Comparison of ENCODE assay signal across 8 cellular contexts in genomic region chr2:231530099-231531085, GRCh38. TPM values are rescaled to one million over a fixed set of nuclear protein-coding genes. Genes with fewer than 3 reads are reported as not detected.
DNase-seq lines count a peak whose midpoint lies in the region; ATAC-seq and TF ChIP-seq lines count a peak whose summit lies in the region.

Gene NMUR1 (minus strand): TSS chr2:231530445. CDS start chr2:231530361, 84 bp downstream.

- intact Hi-C loops in colonic mucosa (cut with DNase I) = no loop called here

- H3K4me3 ChIP-seq in colonic mucosa (peak within 1 kb of the TSS; percentile 37), mesenchymal stem cell (ENCODE audit: insufficient read depth in 1 of 2, low read depth in 1 of 2, low read length in 2 of 2) (no peak within 1 kb of the TSS)

- no peak within 1 kb of the TSS for H2BK120ac ChIP-seq in mesenchymal stem cell (ENCODE audit: low read depth, low read length)

- H2AK5ac ChIP-seq in mesenchymal stem cell (ENCODE audit: low read length, severe bottlenecking) = no peak within 1 kb of the TSS

- H3K4ac ChIP-seq in mesenchymal stem cell (ENCODE audit: low read depth in 1 of 2, low read length in 2 of 2) = no peak within 1 kb of the TSS

- peak within 1 kb of the TSS in 1 of 2 experiments; percentile 43 for H3K23ac ChIP-seq in mesenchymal stem cell (ENCODE audit: low read length in 2 of 2)

- H2BK5ac ChIP-seq in mesenchymal stem cell (ENCODE audit: low read depth, low read length, poor library complexity, severe bottlenecking) = no peak within 1 kb of the TSS

- H3K27ac ChIP-seq in colonic mucosa (no peak within 1 kb of the TSS), mesenchymal stem cell (ENCODE audit: low read length, poor library complexity, severe bottlenecking) (no peak within 1 kb of the TSS)

- H2BK15ac ChIP-seq in mesenchymal stem cell (ENCODE audit: low read depth, poor library complexity, severe bottlenecking) = no peak within 1 kb of the TSS

- H2BK12ac ChIP-seq in mesenchymal stem cell (ENCODE audit: low read length in 2 of 2) = peak within 1 kb of the TSS in 1 of 2 experiments; percentile 45

- peaks cover 3% of the 10 kb centered on the region for H3K4me1 ChIP-seq in colonic mucosa
- peaks cover 10% of the 10 kb centered on the region for H3K4me1 ChIP-seq in mesenchymal stem cell (ENCODE audit: control insufficient read depth, insufficient read depth, low read depth, low read length)

- H3K18ac ChIP-seq in mesenchymal stem cell (ENCODE audit: low read depth in 1 of 2, low read length in 2 of 2) = peak within 1 kb of the TSS in 1 of 2 experiments; percentile 49

- H3K9me3 ChIP-seq in colonic mucosa (no peaks in the 10 kb centered on the region), mesenchymal stem cell (ENCODE audit: control insufficient read depth, low read length) (no peaks in the 10 kb centered on the region)

- H3K14ac ChIP-seq in mesenchymal stem cell (ENCODE audit: low read length in 2 of 2) = peak within 1 kb of the TSS in 1 of 2 experiments; percentile 29

- DNase-seq in HUDEP-2 (lab: John Stamatoyannopoulos, UW; ENCODE audit: unreplicated experiment in 76 of 76) (peak in 39 of 76 experiments; percentile 4 to 65 (median 24)), colonic mucosa (peak; percentile 50), mesenchymal stem cell (peak; percentile 21), SIG-M5 treated with dmso at 0.1 percent for 504 hours (lab: John Stamatoyannopoulos, UW; ENCODE audit: unreplicated experiment) (no peak)
- DNase-seq in activated CD4-positive, alpha-beta T cell treated with anti-CD3 and anti-CD28 coated beads for 1 hour = peak; percentile 51
- DNase-seq in stimulated activated CD8-positive, alpha-beta memory T cell treated with anti-CD3 and anti-CD28 coated beads, Interleukin-15, amount 100 ng/mL, for 4 hours (ENCODE audit: low read depth in 2 of 2) = peak; percentile 36 to 42

- H3K79me1 ChIP-seq in mesenchymal stem cell (replicated peaks; ENCODE audit: low read length, poor library complexity, severe bottlenecking) = no peaks in the 10 kb centered on the region

- no peak within 1 kb of the TSS for H4K91ac ChIP-seq in mesenchymal stem cell (ENCODE audit: low read length)

- 28% methylated on average over 75 of the region's 87 CpGs for whole genome bisulfite sequencing in mesenchymal stem cell

- H3K9ac ChIP-seq in colonic mucosa (ENCODE audit: low read depth in 2 of 2, low read length in 2 of 2) = peak within 1 kb of the TSS in 1 of 2 donors; percentile 78
- peak within 1 kb of the TSS; percentile 32 for H3K9ac ChIP-seq in mesenchymal stem cell (ENCODE audit: low read length)

- H3K36me3 ChIP-seq in colonic mucosa = no peaks in the 10 kb centered on the region
- H3K36me3 ChIP-seq in mesenchymal stem cell (ENCODE audit: control insufficient read depth in 1 of 2, insufficient read depth in 2 of 2, low read depth in 1 of 2, low read length in 2 of 2) = no peaks in the 10 kb centered on the region

- H3K27me3 ChIP-seq in colonic mucosa (peaks cover 9% of the 10 kb centered on the region), mesenchymal stem cell (ENCODE audit: control insufficient read depth in 1 of 2, insufficient read depth in 1 of 2, low read length in 2 of 2) (peaks cover 31 to 34% of the 10 kb centered on the region in 2 experiments)

- H4K8ac ChIP-seq in mesenchymal stem cell (ENCODE audit: low read length) = peak within 1 kb of the TSS; percentile 90

- ATAC-seq in GM18868 (IDR thresholded peaks at IDR 0.05; ENCODE audit: unreplicated experiment) = no peak

- H3K4me2 ChIP-seq in mesenchymal stem cell (ENCODE audit: low read length, poor library complexity, severe bottlenecking) = peak within 1 kb of the TSS; percentile 46

- peak within 1 kb of the TSS; percentile 46 for H2AFZ ChIP-seq in mesenchymal stem cell (ENCODE audit: low read depth, low read length)

- TF ChIP-seq CTCF in GM12874 (IDR thresholded peaks at IDR 0.05; ENCODE audit: insufficient read depth, low read depth, low read length) (peak; percentile 84), colonic mucosa (IDR thresholded peaks at IDR 0.05) (peak; percentile 79)

RNA-seq across cellular contexts. Expression of gene NMUR1, which starts in this region (rescaled TPM):
- under 1 TPM; 0.30 to 0.45 TPM for total RNA-seq in colonic mucosa
- polyA plus RNA-seq in mesenchymal stem cell (2013, experiment 1 of 2) = 0.14 TPM
- polyA plus RNA-seq in mesenchymal stem cell (2013, experiment 2 of 2) = 0.15 TPM

Comparison
In these comparisons a context has a peak if more than half of its experiments do, and no peak if none do; other contexts are left out.
1. Peak in DNase-seq and H3K4me3 ChIP-seq in colonic mucosa; RNA of the gene not detected or under 1 TPM.